21 cellular contexts compared by ENCODE assay signal in the genomic region with DNA sequence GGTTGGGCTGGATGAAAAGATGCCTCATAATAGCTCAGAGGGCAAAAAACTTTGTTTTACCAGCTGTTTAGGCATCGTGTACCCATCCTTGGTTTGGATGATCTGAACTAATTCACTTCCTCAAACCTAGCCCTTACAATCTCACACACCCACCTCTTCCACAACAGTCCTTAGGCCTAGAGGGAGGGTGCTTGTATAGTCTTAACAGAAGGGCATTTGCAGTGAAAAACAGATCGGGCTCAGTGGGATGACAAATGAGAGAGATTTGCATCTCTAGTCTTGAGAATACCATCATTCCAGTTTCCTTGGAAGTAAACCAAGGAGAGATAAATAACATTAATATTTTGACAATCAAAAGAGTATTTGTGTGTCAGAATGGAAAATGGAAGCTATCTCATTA. TPM values are rescaled to one million over a fixed set of nuclear protein-coding genes. Genes with fewer than 3 reads are reported as not detected.
"Had no signal": no experiment of that assay in that cellular context is flagged by ENCODE, and none has a peak within 500 bp of the region (broad histone marks: within the 10 kb centered on the region; RNA-seq: fewer than 3 reads in every experiment).

No MANE protein-coding gene starts in this region.

- H3K4me3 ChIP-seq: ascending aorta, esophagus squamous epithelium, left lung, mucosa of descending colon, prostate gland, skin epidermis, testis, upper lobe of left lung had no signal

- H3K27me3 ChIP-seq: ascending aorta, esophagus squamous epithelium, left lung, testis, upper lobe of left lung had no signal

- H3K27ac ChIP-seq: ascending aorta, esophagus squamous epithelium, left lung, prostate gland, skin epidermis, testis, upper lobe of left lung had no signal

- H3K36me3 ChIP-seq: ascending aorta, esophagus squamous epithelium, left lung, prostate gland, upper lobe of left lung had no signal

- H3K4me1 ChIP-seq: esophagus squamous epithelium, left lung, prostate gland, testis, upper lobe of left lung had no signal

- H3K9me3 ChIP-seq: prostate gland, testis had no signal

- DNase-seq: activated CD8-positive, alpha-beta memory T cell treated with anti-CD3 and anti-CD28 coated beads for 24 hours; activated CD8-positive, alpha-beta memory T cell treated with anti-CD3 and anti-CD28 coated beads, Interleukin-2, amount 50 U/mL, for 48 hours; activated effector memory CD4-positive, alpha-beta T cell treated with anti-CD3 and anti-CD28 coated beads, Interleukin-2, amount 50 U/mL, for 16 hours; activated naive CD4-positive, alpha-beta T cell treated with anti-CD3 and anti-CD28 coated beads, Interleukin-2, amount 50 U/mL, for 16 hours; activated T-cell treated with anti-CD3 and anti-CD28 coated beads, Interleukin-2, amount 50 U/mL, for 72 hours; effector memory CD4-positive, alpha-beta T cell; esophagus squamous epithelium; kidney; left lung; mucosa of descending colon; naive B cell; right cardiac atrium; testis; upper lobe of left lung had no signal

- ATAC-seq: activated CD4-positive, CD25-positive, alpha-beta regulatory T cell treated with anti-CD3 and anti-CD28 coated beads, Interleukin-2, amount 50 U/mL, for 24 hours; activated T-cell treated with anti-CD3 and anti-CD28 coated beads, Interleukin-2, amount 50 U/mL, for 72 hours; left lung; mucosa of descending colon; right cardiac atrium had no signal

RNA-seq across cellular contexts. Expression of a gene that starts 11.0 kb away (rescaled TPM):
- total RNA-seq: activated T-cell treated with anti-CD3 and anti-CD28 coated beads, Interleukin-2, amount 50 U/mL, for 72 hours; ascending aorta; esophagus squamous epithelium; glomerular endothelial cell; lung microvascular endothelial cell; mucosa of descending colon; osteoblast; right cardiac atrium had no signal
- polyA plus RNA-seq: right cardiac atrium had no signal

RNA-seq across cellular contexts. Expression of a gene that starts 49.0 kb away (rescaled TPM):
- total RNA-seq: activated T-cell treated with anti-CD3 and anti-CD28 coated beads, Interleukin-2, amount 50 U/mL, for 72 hours; ascending aorta; esophagus squamous epithelium; glomerular endothelial cell; kidney; left lung; lung microvascular endothelial cell; mucosa of descending colon; osteoblast; prostate gland; right cardiac atrium; testis; upper lobe of left lung had no signal
- polyA plus RNA-seq: right cardiac atrium had no signal
